16 cellular contexts compared by ENCODE assay signal in genomic region chr11:134657631-134658030, GRCh38.
DNase-seq lines count a peak whose midpoint lies in the region; ATAC-seq and TF ChIP-seq lines count a peak whose summit lies in the region.
"Had no signal": no experiment of that assay in that cellular context is flagged by ENCODE, and none has a peak within 500 bp of the region (broad histone marks: within the 10 kb centered on the region; RNA-seq: fewer than 3 reads in every experiment).

No MANE protein-coding gene starts in this region.

- H3K27ac Mint-ChIP-seq in activated CD8-positive, alpha-beta memory T cell treated with anti-CD3 and anti-CD28 coated beads, Interleukin-2, amount 10 ng/mL, durations not matched to agents 7 days and 5 days, result no peak overlapping the region
- no peak overlapping the region for H3K27ac Mint-ChIP-seq in osteocyte (ENCODE audit: unreplicated experiment)
- H3K27ac Mint-ChIP-seq: B cell; CD4-positive, CD25-positive, alpha-beta regulatory T cell; IgD-negative memory B cell had no signal

- H3K27me3 Mint-ChIP-seq in activated CD8-positive, alpha-beta memory T cell treated with anti-CD3 and anti-CD28 coated beads, Interleukin-2, amount 10 ng/mL, durations not matched to agents 7 days and 5 days, result peaks cover 5% of the 10 kb centered on the region
- H3K27me3 Mint-ChIP-seq in osteocyte (ENCODE audit: unreplicated experiment), result no peaks in the 10 kb centered on the region
- H3K27me3 Mint-ChIP-seq: CD4-positive, CD25-positive, alpha-beta regulatory T cell had no signal

- TF ChIP-seq CTCF in lower leg skin (IDR thresholded peaks at IDR 0.05) (no peak), osteocyte (IDR thresholded peaks at IDR 0.05) (no peak)

- no peak overlapping the region for H3K4me3 Mint-ChIP-seq in activated CD8-positive, alpha-beta memory T cell treated with anti-CD3 and anti-CD28 coated beads, Interleukin-2, amount 10 ng/mL, durations not matched to agents 7 days and 5 days
- H3K4me3 Mint-ChIP-seq in osteocyte (ENCODE audit: unreplicated experiment), result no peak overlapping the region
- H3K4me3 Mint-ChIP-seq: B cell; CD4-positive, CD25-positive, alpha-beta regulatory T cell; H9; IgD-negative memory B cell had no signal

- intact Hi-C loops in lower leg skin (cut with DNase I; ENCODE audit: low total_unique reads), result no loop called here

- peaks cover 2% of the 10 kb centered on the region for H3K4me1 Mint-ChIP-seq in activated CD8-positive, alpha-beta memory T cell treated with anti-CD3 and anti-CD28 coated beads, Interleukin-2, amount 10 ng/mL, durations not matched to agents 7 days and 5 days
- no peaks in the 10 kb centered on the region for H3K4me1 Mint-ChIP-seq in osteocyte (ENCODE audit: unreplicated experiment)
- H3K4me1 Mint-ChIP-seq: B cell, IgD-negative memory B cell had no signal

- WGBS in lower leg skin, 2 donors, result 64 to 68% methylated on average over 6 of the region's 6 CpGs

- no peak for ATAC-seq in activated CD8-positive, alpha-beta memory T cell treated with anti-CD3 and anti-CD28 coated beads, Interleukin-2, amount 10 ng/mL, durations not matched to agents 7 days and 5 days
- ATAC-seq in HG03095 (IDR thresholded peaks at IDR 0.05; ENCODE audit: unreplicated experiment), result no peak

- H3K9me3 Mint-ChIP-seq in activated CD8-positive, alpha-beta memory T cell treated with anti-CD3 and anti-CD28 coated beads, Interleukin-2, amount 10 ng/mL, durations not matched to agents 7 days and 5 days (ENCODE audit: low read depth), result peaks cover 11% of the 10 kb centered on the region
- peaks cover 10% of the 10 kb centered on the region for H3K9me3 Mint-ChIP-seq in osteocyte (ENCODE audit: unreplicated experiment)

- H3K36me3 Mint-ChIP-seq in activated CD8-positive, alpha-beta memory T cell treated with anti-CD3 and anti-CD28 coated beads, Interleukin-2, amount 10 ng/mL, durations not matched to agents 7 days and 5 days, result no peaks in the 10 kb centered on the region
- H3K36me3 Mint-ChIP-seq in osteocyte (ENCODE audit: unreplicated experiment), result no peaks in the 10 kb centered on the region
- H3K36me3 Mint-ChIP-seq: CD4-positive, CD25-positive, alpha-beta regulatory T cell; IgD-negative memory B cell had no signal

- TF ChIP-seq POLR2A in lower leg skin (IDR thresholded peaks at IDR 0.05), result no peak

- CTCF ChIA-PET in activated CD8-positive, alpha-beta memory T cell treated with anti-CD3 and anti-CD28 coated beads, Interleukin-2, amount 10 ng/mL, durations not matched to agents 7 days and 5 days (lab: Charles Lee), result no interaction called here

- no peak overlapping the region for H3K4me3 ChIP-seq in lower leg skin (ENCODE audit: low read depth, poor library complexity, severe bottlenecking)

- peak; percentile 3 for DNase-seq in activated CD4-positive, alpha-beta T cell treated with anti-CD3 and anti-CD28 coated beads for 1 hour
- DNase-seq in activated CD4-positive, alpha-beta T cell treated with anti-CD3 and anti-CD28 coated beads, Interleukin-2, amount 50 U/mL, for 1 hour, result no peak
- DNase-seq in activated CD8-positive, alpha-beta memory T cell treated with anti-CD3 and anti-CD28 coated beads, Interleukin-2, amount 10 ng/mL, durations not matched to agents 7 days and 5 days, result peak; percentile 7
- DNase-seq in lower leg skin (ENCODE audit: low spot score in 2 of 2) (peak; percentile 6 to 17), osteocyte (ENCODE audit: extremely low spot score, unreplicated experiment) (peak; percentile 69), T-helper 1 cell (no peak), NCI-H524 (lab: John Stamatoyannopoulos, UW) (no peak)
- DNase-seq: CD4-positive, CD25-positive, alpha-beta regulatory T cell; H9; NCI-H1105 treated with DMSO at 0.1 percent for 48 hours; NCI-H187 treated with DMSO at 0.1 percent for 48 hours; NCI-H446; NK-92 treated with Interleukin-12 subunit alpha and Interleukin-12 subunit beta, amount 100 ng/mL, for 24 hours had no signal

Comparison
In these comparisons a context has a peak if more than half of its experiments do, and no peak if none do; other contexts are left out.
1. DNase-seq: peak in activated CD4-positive, alpha-beta T cell treated with anti-CD3 and anti-CD28 coated beads for 1 hour (single experiment), activated CD8-positive, alpha-beta memory T cell treated with anti-CD3 and anti-CD28 coated beads, Interleukin-2, amount 10 ng/mL, durations not matched to agents 7 days and 5 days (single experiment), lower leg skin (2 of 2) and osteocyte (single experiment); none in activated CD4-positive, alpha-beta T cell treated with anti-CD3 and anti-CD28 coated beads, Interleukin-2, amount 50 U/mL, for 1 hour (single experiment), T-helper 1 cell (0 of 5) and NCI-H524 (0 of 2).